ENCODE assay signal across 28 cellular contexts in genomic region chr18:433297-433696, GRCh38.
A peak's percentile ranks its signal among the peaks of the same experiment; 100 is the strongest.
DNase-seq lines count a peak whose midpoint lies in the region; ATAC-seq and TF ChIP-seq lines count a peak whose summit lies in the region.
"Had no signal": no experiment of that assay in that cellular context is flagged by ENCODE, and none has a peak within 500 bp of the region (broad histone marks: within the 10 kb centered on the region; RNA-seq: fewer than 3 reads in every experiment).

No MANE protein-coding gene starts in this region.

- H3K4me2 ChIP-seq in GM23248 (ENCODE audit: unreplicated experiment) (no peak overlapping the region), osteoblast (ENCODE audit: insufficient read depth, low read length) (no peak overlapping the region)

- no peak overlapping the region for H3K27ac ChIP-seq in GM23248
- H3K27ac ChIP-seq in osteoblast (ENCODE audit: low read depth, low read length): peak overlapping the region; percentile 64
- H3K27ac ChIP-seq: breast epithelium, C4-2B, left lung, prostate gland had no signal

- peaks cover 14% of the 10 kb centered on the region; the same call in 1 of the 2 replicates for H3F3A ChIP-seq in GM23248 (ENCODE audit: insufficient read depth)

- H3K9ac ChIP-seq in GM23248: no peak overlapping the region

- H3K4me3 ChIP-seq in GM23248 (no peak overlapping the region), osteoblast (ENCODE audit: insufficient read depth, low read length) (no peak overlapping the region)
- H3K4me3 ChIP-seq: breast epithelium, heart left ventricle, left lung, prostate gland had no signal

- H3K9me3 Mint-ChIP-seq in activated T-cell treated with anti-CD3 and anti-CD28 coated beads, Interleukin-2, amount 50 U/mL, for 24 hours: no peaks in the 10 kb centered on the region
- H3K9me3 Mint-ChIP-seq: activated CD4-positive, alpha-beta memory T cell treated with anti-CD3 and anti-CD28 coated beads, Interleukin-2, amount 10 ng/mL, durations not matched to agents 7 days and 5 days; activated naive CD4-positive, alpha-beta T cell treated with anti-CD3 and anti-CD28 coated beads, Interleukin-2, amount 50 U/mL, for 24 hours; activated T-helper 17 cell treated with anti-CD3 and anti-CD28 coated beads, Interleukin-2, amount 50 U/mL, for 72 hours; HFFc6; stimulated activated effector memory CD8-positive, alpha-beta T cell treated with anti-CD3 and anti-CD28 coated beads, Interleukin-12 subunit alpha, Interleukin-12 subunit beta, amount 100 ng/mL, for 72 hours had no signal

- in situ Hi-C loops in GM23248 (cut with MboI): no loop called here

- H3K27ac Mint-ChIP-seq in activated T-cell treated with anti-CD3 and anti-CD28 coated beads, Interleukin-2, amount 50 U/mL, for 24 hours: no peak overlapping the region
- H3K27ac Mint-ChIP-seq: activated CD4-positive, alpha-beta memory T cell treated with anti-CD3 and anti-CD28 coated beads, Interleukin-2, amount 10 ng/mL, durations not matched to agents 7 days and 5 days; activated naive CD4-positive, alpha-beta T cell treated with anti-CD3 and anti-CD28 coated beads, Interleukin-2, amount 50 U/mL, for 24 hours; activated T-helper 17 cell treated with anti-CD3 and anti-CD28 coated beads, Interleukin-2, amount 50 U/mL, for 72 hours; HFFc6; mesothelial cell of epicardium; stimulated activated effector memory CD8-positive, alpha-beta T cell treated with anti-CD3 and anti-CD28 coated beads, Interleukin-12 subunit alpha, Interleukin-12 subunit beta, amount 100 ng/mL, for 72 hours had no signal

- peaks cover 16% of the 10 kb centered on the region for H3K27me3 Mint-ChIP-seq in activated T-cell treated with anti-CD3 and anti-CD28 coated beads, Interleukin-2, amount 50 U/mL, for 24 hours

- H3K79me2 ChIP-seq in GM23248 (ENCODE audit: insufficient read depth) (no peaks in the 10 kb centered on the region), osteoblast (ENCODE audit: insufficient read depth, low read length) (no peaks in the 10 kb centered on the region)

- H3K4me1 ChIP-seq in GM23248 (ENCODE audit: insufficient read depth): peaks cover 15% of the 10 kb centered on the region
- H3K4me1 ChIP-seq in osteoblast (ENCODE audit: insufficient read depth, low read length): peaks cover 21% of the 10 kb centered on the region
- H3K4me1 ChIP-seq: breast epithelium, prostate gland had no signal

- no peaks in the 10 kb centered on the region for H3K4me1 Mint-ChIP-seq in activated T-cell treated with anti-CD3 and anti-CD28 coated beads, Interleukin-2, amount 50 U/mL, for 24 hours (ENCODE audit: low read depth)
- H3K4me1 Mint-ChIP-seq: activated CD4-positive, alpha-beta memory T cell treated with anti-CD3 and anti-CD28 coated beads, Interleukin-2, amount 10 ng/mL, durations not matched to agents 7 days and 5 days; activated naive CD4-positive, alpha-beta T cell treated with anti-CD3 and anti-CD28 coated beads, Interleukin-2, amount 50 U/mL, for 24 hours; activated T-helper 17 cell treated with anti-CD3 and anti-CD28 coated beads, Interleukin-2, amount 50 U/mL, for 72 hours; naive B cell; stimulated activated effector memory CD8-positive, alpha-beta T cell treated with anti-CD3 and anti-CD28 coated beads, Interleukin-12 subunit alpha, Interleukin-12 subunit beta, amount 100 ng/mL, for 72 hours had no signal

- DNase-seq in GM23248 (peak; percentile 34), fibroblast of the conjunctiva (ENCODE audit: low read depth) (peak; percentile 46), osteoblast (ENCODE audit: insufficient read length, low spot score, missing footprints) (peak; percentile 34), NCI-H1048 (lab: John Stamatoyannopoulos, UW) (no peak)
- no peak for DNase-seq in activated T-cell treated with anti-CD3 and anti-CD28 coated beads, Interleukin-2, amount 50 U/mL, for 24 hours
- DNase-seq: activated CD4-positive, alpha-beta memory T cell treated with anti-CD3 and anti-CD28 coated beads, Interleukin-2, amount 10 ng/mL, durations not matched to agents 7 days and 5 days; amniotic stem cell; GF-D8; GOT3; heart left ventricle; HFFc6; islet precursor cell; left lung; naive B cell; NCI-H1417; NCI-H2029; NCI-H526; T-helper 9 cell; trophoblast cell had no signal

- no peak overlapping the region for H2AFZ ChIP-seq in GM23248
- H2AFZ ChIP-seq in osteoblast (ENCODE audit: low read length): no peak overlapping the region

- H4K20me1 ChIP-seq in GM23248 (ENCODE audit: insufficient read depth) (no peaks in the 10 kb centered on the region), osteoblast (ENCODE audit: insufficient read depth, low read length) (no peaks in the 10 kb centered on the region)

- H3K36me3 Mint-ChIP-seq in activated T-cell treated with anti-CD3 and anti-CD28 coated beads, Interleukin-2, amount 50 U/mL, for 24 hours (ENCODE audit: low read depth): no peaks in the 10 kb centered on the region
- H3K36me3 Mint-ChIP-seq: activated naive CD4-positive, alpha-beta T cell treated with anti-CD3 and anti-CD28 coated beads, Interleukin-2, amount 50 U/mL, for 24 hours; naive B cell; stimulated activated effector memory CD8-positive, alpha-beta T cell treated with anti-CD3 and anti-CD28 coated beads, Interleukin-12 subunit alpha, Interleukin-12 subunit beta, amount 100 ng/mL, for 72 hours had no signal

- ATAC-seq in SK-N-SH treated with all-trans-retinoic acid at 6 μM for 48 hours: peak; percentile 41; the same call in 1 of the 3 replicates
- no peak for ATAC-seq in HG02970 (IDR thresholded peaks at IDR 0.05; ENCODE audit: low FRiP score, unreplicated experiment)
- ATAC-seq: activated T-helper 17 cell treated with anti-CD3 and anti-CD28 coated beads, Interleukin-2, amount 50 U/mL, for 72 hours; left lung; stimulated activated effector memory CD8-positive, alpha-beta T cell treated with anti-CD3 and anti-CD28 coated beads, Interleukin-12 subunit alpha, Interleukin-12 subunit beta, amount 100 ng/mL, for 72 hours had no signal

- no peaks in the 10 kb centered on the region for H3K36me3 ChIP-seq in GM23248 (ENCODE audit: low read depth)
- no peaks in the 10 kb centered on the region for H3K36me3 ChIP-seq in osteoblast (ENCODE audit: insufficient read depth, low read length)
- H3K36me3 ChIP-seq: breast epithelium, heart left ventricle, left lung, prostate gland had no signal

- no peak overlapping the region for H3K4me3 Mint-ChIP-seq in activated T-cell treated with anti-CD3 and anti-CD28 coated beads, Interleukin-2, amount 50 U/mL, for 24 hours
- H3K4me3 Mint-ChIP-seq: activated CD4-positive, alpha-beta memory T cell treated with anti-CD3 and anti-CD28 coated beads, Interleukin-2, amount 10 ng/mL, durations not matched to agents 7 days and 5 days; activated naive CD4-positive, alpha-beta T cell treated with anti-CD3 and anti-CD28 coated beads, Interleukin-2, amount 50 U/mL, for 24 hours; activated T-helper 17 cell treated with anti-CD3 and anti-CD28 coated beads, Interleukin-2, amount 50 U/mL, for 72 hours; HFFc6; mesothelial cell of epicardium; naive B cell; stimulated activated effector memory CD8-positive, alpha-beta T cell treated with anti-CD3 and anti-CD28 coated beads, Interleukin-12 subunit alpha, Interleukin-12 subunit beta, amount 100 ng/mL, for 72 hours had no signal

- 80 to 86% methylated on average over 3 of the region's 3 CpGs for WGBS in GM23248 (ENCODE audit: low coverage in 1 of 2, low lambda C conversion rate in 2 of 2, missing lambda C conversion rate in 2 of 2), 2 experiments

- H3K27me3 ChIP-seq in GM23248 (replicated peaks; ENCODE audit: insufficient read depth) (no peaks in the 10 kb centered on the region), osteoblast (ENCODE audit: insufficient read depth, low read length) (no peaks in the 10 kb centered on the region)
- H3K27me3 ChIP-seq: breast epithelium, heart left ventricle, left lung had no signal

- no peaks in the 10 kb centered on the region for H3K9me2 ChIP-seq in GM23248 (ENCODE audit: insufficient read depth)

- TF ChIP-seq CTCF in osteoblast (IDR thresholded peaks at IDR 0.05; ENCODE audit: extremely low read depth, low read depth, low read length): no peak

- H3K9me3 ChIP-seq in GM23248 (ENCODE audit: low read depth) (no peaks in the 10 kb centered on the region), osteoblast (ENCODE audit: low read depth, low read length) (no peaks in the 10 kb centered on the region)
- H3K9me3 ChIP-seq: breast epithelium, heart left ventricle, left lung, prostate gland had no signal

TF ChIP-seq in SK-N-SH treated with all-trans-retinoic acid at 6 μM for 48 hours, 23 proteins besides CTCF, POLR2A, EP300 and RAD21 (continues in another document):
- TF ChIP-seq CSDC2 (CRISPR knock-in tag; IDR thresholded peaks at IDR 0.05) (no peak), ZNF8 (CRISPR knock-in tag; IDR thresholded peaks at IDR 0.05) (no peak), OSR1 (CRISPR knock-in tag; IDR thresholded peaks at IDR 0.05) (no peak), TCF4 (CRISPR knock-in tag; IDR thresholded peaks at IDR 0.05; ENCODE audit: borderline replicate concordance) (no peak), CREB5 (CRISPR knock-in tag; IDR thresholded peaks at IDR 0.05; ENCODE audit: low read depth) (no peak), PPARA (CRISPR knock-in tag; IDR thresholded peaks at IDR 0.05; ENCODE audit: borderline replicate concordance) (no peak), TOX (CRISPR knock-in tag; IDR thresholded peaks at IDR 0.05; ENCODE audit: borderline replicate concordance) (no peak)

Comparison
In these comparisons a context has a peak if more than half of its experiments do, and no peak if none do; other contexts are left out.
1. DNase-seq: peak in GM23248 (single experiment), fibroblast of the conjunctiva (single experiment) and osteoblast (single experiment); none in NCI-H1048 (single experiment) and activated T-cell treated with anti-CD3 and anti-CD28 coated beads, Interleukin-2, amount 50 U/mL, for 24 hours (single experiment).